ENCODE assay signal across 16 cellular contexts in genomic region chr12:9707356-9707755, GRCh38. TPM values are rescaled to one million over a fixed set of nuclear protein-coding genes. Genes with fewer than 3 reads are reported as not detected.
A peak's percentile ranks its signal among the peaks of the same experiment; 100 is the strongest.
DNase-seq lines count a peak whose midpoint lies in the region; ATAC-seq and TF ChIP-seq lines count a peak whose summit lies in the region.
"Had no signal": no experiment of that assay in that cellular context is flagged by ENCODE, and none has a peak within 500 bp of the region (broad histone marks: within the 10 kb centered on the region; RNA-seq: fewer than 3 reads in every experiment).

No MANE protein-coding gene starts in this region.

- TF ChIP-seq POLR2A in esophagus muscularis mucosa (IDR thresholded peaks at IDR 0.05; ENCODE audit: low read depth) (no peak), gastroesophageal sphincter (IDR thresholded peaks at IDR 0.05) (no peak)

- TF ChIP-seq EP300 in esophagus muscularis mucosa (IDR thresholded peaks at IDR 0.05) (no peak), gastroesophageal sphincter (IDR thresholded peaks at IDR 0.05) (no peak)

- CTCF ChIA-PET in activated CD4-positive, alpha-beta T cell treated with anti-CD3 and anti-CD28 coated beads for 36 hours (lab: Charles Lee), result interaction anchor here (0.6 to 4.3 kb wide), 22 partner anchors 8 to 377 kb away, joined by 3 to 53 read pairs (median 4); partner anchors contain the start of gene CLEC2D
- CTCF ChIA-PET in activated CD8-positive, alpha-beta T cell treated with anti-CD3 and anti-CD28 coated beads, Interleukin-2, amount 10 ng/mL, durations not matched to agents 7 days and 5 days (lab: Charles Lee), result interaction anchor here (0.9 to 7.8 kb wide), 17 partner anchors 8 to 102 kb away, joined by 3 to 91 read pairs (median 6); partner anchors contain the start of gene CLECL1
- CTCF ChIA-PET in naive thymus-derived CD4-positive, alpha-beta T cell (lab: Charles Lee), result interaction anchor here (0.9 to 7.6 kb wide), 13 partner anchors 24 to 90 kb away, joined by 3 to 89 read pairs (median 5); partner anchors contain the start of gene CLEC2D

- H3K9me3 ChIP-seq in naive thymus-derived CD4-positive, alpha-beta T cell (ENCODE audit: control insufficient read depth in 2 of 3, low read length in 3 of 3), result peaks cover 0 to 3% (median 0%) of the 10 kb centered on the region in 3 experiments
- H3K9me3 ChIP-seq in esophagus muscularis mucosa (peaks cover 0 to 2% (median 0%) of the 10 kb centered on the region in 4 donors), gastroesophageal sphincter (peaks cover 0 to 9% (median 0%) of the 10 kb centered on the region in 3 donors), heart right ventricle (peaks cover 0 to 11% (median 0%) of the 10 kb centered on the region in 11 donors)
- H3K9me3 ChIP-seq: right atrium auricular region, upper lobe of right lung had no signal

- peaks cover 37 to 39% of the 10 kb centered on the region in 2 donors for H3K4me1 ChIP-seq in naive thymus-derived CD4-positive, alpha-beta T cell (ENCODE audit: control insufficient read depth in 2 of 2, insufficient read depth in 2 of 2, low read length in 2 of 2)
- H3K4me1 ChIP-seq in esophagus muscularis mucosa (peaks cover 0 to 7% (median 0%) of the 10 kb centered on the region in 4 donors), gastroesophageal sphincter (no peaks in the 10 kb centered on the region), heart right ventricle (peaks cover 0 to 38% (median 0%) of the 10 kb centered on the region in 9 donors)
- H3K4me1 ChIP-seq: upper lobe of right lung had no signal

- H3K4me1 Mint-ChIP-seq in activated CD4-positive, alpha-beta T cell treated with anti-CD3 and anti-CD28 coated beads for 36 hours, result peaks cover 55% of the 10 kb centered on the region
- H3K4me1 Mint-ChIP-seq in activated CD8-positive, alpha-beta T cell treated with anti-CD3 and anti-CD28 coated beads, Interleukin-2, amount 10 ng/mL, durations not matched to agents 7 days and 5 days (ENCODE audit: low read depth), result peaks cover 54% of the 10 kb centered on the region
- peaks cover 40 to 93% (median 87%) of the 10 kb centered on the region in 7 donors for H3K4me1 Mint-ChIP-seq in naive thymus-derived CD4-positive, alpha-beta T cell

- H3K36me3 ChIP-seq in naive thymus-derived CD4-positive, alpha-beta T cell (ENCODE audit: control insufficient read depth in 2 of 3, insufficient read depth in 3 of 3, low read length in 3 of 3), result no peaks in the 10 kb centered on the region
- no peaks in the 10 kb centered on the region for H3K36me3 ChIP-seq in esophagus muscularis mucosa
- no peaks in the 10 kb centered on the region for H3K36me3 ChIP-seq in gastroesophageal sphincter
- no peaks in the 10 kb centered on the region for H3K36me3 ChIP-seq in heart right ventricle
- H3K36me3 ChIP-seq: right atrium auricular region, upper lobe of right lung had no signal

- H3K4me3 Mint-ChIP-seq in activated CD4-positive, alpha-beta T cell treated with anti-CD3 and anti-CD28 coated beads for 36 hours, result peak overlapping the region; percentile 60
- H3K4me3 Mint-ChIP-seq in activated CD8-positive, alpha-beta T cell treated with anti-CD3 and anti-CD28 coated beads, Interleukin-2, amount 10 ng/mL, durations not matched to agents 7 days and 5 days, result peak overlapping the region; percentile 55
- peak overlapping the region; percentile 56 to 82 (median 73) for H3K4me3 Mint-ChIP-seq in naive thymus-derived CD4-positive, alpha-beta T cell

- peaks cover 22% of the 10 kb centered on the region for H3K9me3 Mint-ChIP-seq in activated CD4-positive, alpha-beta T cell treated with anti-CD3 and anti-CD28 coated beads for 36 hours (ENCODE audit: low read depth)
- H3K9me3 Mint-ChIP-seq in activated CD8-positive, alpha-beta T cell treated with anti-CD3 and anti-CD28 coated beads, Interleukin-2, amount 10 ng/mL, durations not matched to agents 7 days and 5 days (ENCODE audit: insufficient read depth), result peaks cover 10% of the 10 kb centered on the region
- peaks cover 0 to 20% (median 7%) of the 10 kb centered on the region in 11 donors for H3K9me3 Mint-ChIP-seq in naive thymus-derived CD4-positive, alpha-beta T cell

- ATAC-seq in activated CD4-positive, alpha-beta T cell treated with anti-CD3 and anti-CD28 coated beads for 36 hours, result peak; percentile 40
- ATAC-seq in activated CD8-positive, alpha-beta T cell treated with anti-CD3 and anti-CD28 coated beads, Interleukin-2, amount 10 ng/mL, durations not matched to agents 7 days and 5 days, result no peak
- no peak for ATAC-seq in naive thymus-derived CD4-positive, alpha-beta T cell
- ATAC-seq in gastroesophageal sphincter, result no peak
- no peak for ATAC-seq in heart right ventricle

- intact Hi-C loops in activated CD4-positive, alpha-beta T cell treated with anti-CD3 and anti-CD28 coated beads for 36 hours (cut with DNase I, micrococcal nuclease), result no loop called here
- intact Hi-C loops in naive thymus-derived CD4-positive, alpha-beta T cell (cut with micrococcal nuclease), result loop anchor here (2.0 to 10.0 kb wide), 4 partner anchors 17 to 243 kb away; no protein-coding TSS in a partner anchor
- intact Hi-C loops in esophagus muscularis mucosa (cut with DNase I) (loop anchor here (5.0 kb wide), 2 partner anchors 75 to 375 kb away; no protein-coding TSS in a partner anchor), heart right ventricle (cut with DNase I) (loop anchor here in 8 of 10 donors (5.0 to 10.0 kb wide), 4 partner anchors 70 to 375 kb away; no protein-coding TSS in a partner anchor)

- TF ChIP-seq CTCF in HL-60 (IDR thresholded peaks at IDR 0.05; ENCODE audit: insufficient read depth, low read length) (no peak), esophagus muscularis mucosa (IDR thresholded peaks at IDR 0.05) (no peak), gastroesophageal sphincter (IDR thresholded peaks at IDR 0.05) (no peak), heart right ventricle (IDR thresholded peaks at IDR 0.05) (no peak)

- H3K27ac ChIP-seq in HL-60 (replicated peaks) (peak overlapping the region; percentile 27; the same call in 1 of the 2 replicates), esophagus muscularis mucosa (replicated peaks in 1 of 4) (no peak overlapping the region), gastroesophageal sphincter (no peak overlapping the region), heart right ventricle (peak overlapping the region in 1 of 10 donors; percentile 81)
- H3K27ac ChIP-seq in naive thymus-derived CD4-positive, alpha-beta T cell (ENCODE audit: low read depth, low read length), result peak overlapping the region; percentile 66
- H3K27ac ChIP-seq: right atrium auricular region, SK-N-MC, upper lobe of right lung had no signal

- peak overlapping the region; percentile 94 for H3K27ac Mint-ChIP-seq in activated CD4-positive, alpha-beta T cell treated with anti-CD3 and anti-CD28 coated beads for 36 hours
- H3K27ac Mint-ChIP-seq in activated CD8-positive, alpha-beta T cell treated with anti-CD3 and anti-CD28 coated beads, Interleukin-2, amount 10 ng/mL, durations not matched to agents 7 days and 5 days, result peak overlapping the region; percentile 85
- H3K27ac Mint-ChIP-seq in naive thymus-derived CD4-positive, alpha-beta T cell, result peak overlapping the region; percentile 80 to 98 (median 95)

- H3K27me3 ChIP-seq in HL-60 (ENCODE audit: insufficient read depth, poor library complexity, severe bottlenecking) (no peaks in the 10 kb centered on the region), esophagus muscularis mucosa (peaks cover 0 to 3% (median 0%) of the 10 kb centered on the region in 4 donors), gastroesophageal sphincter (no peaks in the 10 kb centered on the region), heart right ventricle (no peaks in the 10 kb centered on the region)
- H3K27me3 ChIP-seq in naive thymus-derived CD4-positive, alpha-beta T cell (ENCODE audit: control insufficient read depth in 2 of 2, insufficient read depth in 2 of 2, low read length in 2 of 2), result no peaks in the 10 kb centered on the region
- H3K27me3 ChIP-seq: right atrium auricular region, upper lobe of right lung had no signal

- peak; percentile 32 for DNase-seq in activated CD4-positive, alpha-beta T cell treated with anti-CD3 and anti-CD28 coated beads for 36 hours
- no peak for DNase-seq in activated CD4-positive, alpha-beta T cell treated with anti-CD3 and anti-CD28 coated beads, Interleukin-2, amount 50 U/mL, for 4 hours
- DNase-seq in HL-60 (ENCODE audit: low read depth in 1 of 2, low spot score in 1 of 2) (peak in 1 of 2 experiments; percentile 15), esophagus muscularis mucosa (ENCODE audit: extremely low spot score) (no peak), heart right ventricle (no peak)
- DNase-seq in activated CD8-positive, alpha-beta T cell treated with anti-CD3 and anti-CD28 coated beads, Interleukin-2, amount 10 ng/mL, durations not matched to agents 7 days and 5 days, result no peak
- no peak for DNase-seq in naive thymus-derived CD4-positive, alpha-beta T cell
- DNase-seq: COR-L47; effector CD4-positive, alpha-beta T cell; stimulated activated CD4-positive, alpha-beta T cell treated with anti-CD3 and anti-CD28 coated beads, Interleukin-4, amount 100 ng/mL, for 24 hours; upper lobe of right lung had no signal

- no peaks in the 10 kb centered on the region for H3K27me3 Mint-ChIP-seq in activated CD4-positive, alpha-beta T cell treated with anti-CD3 and anti-CD28 coated beads for 36 hours
- no peaks in the 10 kb centered on the region for H3K27me3 Mint-ChIP-seq in activated CD8-positive, alpha-beta T cell treated with anti-CD3 and anti-CD28 coated beads, Interleukin-2, amount 10 ng/mL, durations not matched to agents 7 days and 5 days (ENCODE audit: low read depth)
- no peaks in the 10 kb centered on the region for H3K27me3 Mint-ChIP-seq in naive thymus-derived CD4-positive, alpha-beta T cell

- POLR2A ChIA-PET in activated CD4-positive, alpha-beta T cell treated with anti-CD3 and anti-CD28 coated beads for 36 hours (lab: Charles Lee), result interaction anchor here (0.6 to 2.7 kb wide), 2 partner anchors 38 to 506 kb away, joined by 3 to 8 read pairs; partner anchors contain the start of gene CLEC2D
- POLR2A ChIA-PET in activated CD8-positive, alpha-beta T cell treated with anti-CD3 and anti-CD28 coated beads, Interleukin-2, amount 10 ng/mL, durations not matched to agents 7 days and 5 days (lab: Charles Lee), result interaction anchor here (0.9 to 1.6 kb wide), 4 partner anchors 8 to 76 kb away, joined by 3 read pairs; partner anchors contain the start of gene CLECL1
- POLR2A ChIA-PET in naive thymus-derived CD4-positive, alpha-beta T cell (lab: Charles Lee), result interaction anchor here (0.7 to 5.3 kb wide), 19 partner anchors 19 to 92 kb away, joined by 3 to 79 read pairs (median 8); partner anchors contain the start of gene CLEC2D

- H3K4me3 ChIP-seq in HL-60 (replicated peaks; ENCODE audit: insufficient read depth, low read length), result no peak overlapping the region
- H3K4me3 ChIP-seq in naive thymus-derived CD4-positive, alpha-beta T cell (ENCODE audit: low read length), result peak overlapping the region; percentile 46
- H3K4me3 ChIP-seq in esophagus muscularis mucosa, result no peak overlapping the region
- no peak overlapping the region for H3K4me3 ChIP-seq in gastroesophageal sphincter
- H3K4me3 ChIP-seq in heart right ventricle, result no peak overlapping the region
- H3K4me3 ChIP-seq: right atrium auricular region, SK-N-MC, upper lobe of right lung had no signal

- H3K36me3 Mint-ChIP-seq in activated CD4-positive, alpha-beta T cell treated with anti-CD3 and anti-CD28 coated beads for 36 hours (ENCODE audit: low read depth), result peaks cover 21% of the 10 kb centered on the region
- H3K36me3 Mint-ChIP-seq in activated CD8-positive, alpha-beta T cell treated with anti-CD3 and anti-CD28 coated beads, Interleukin-2, amount 10 ng/mL, durations not matched to agents 7 days and 5 days (ENCODE audit: low read depth), result peaks cover 40% of the 10 kb centered on the region
- peaks cover 5 to 57% (median 13%) of the 10 kb centered on the region in 5 donors for H3K36me3 Mint-ChIP-seq in naive thymus-derived CD4-positive, alpha-beta T cell

RNA-seq across cellular contexts. Expression of gene CLECL1, which starts 25.5 kb away (rescaled TPM):
- total RNA-seq in activated CD4-positive, alpha-beta T cell treated with anti-CD3 and anti-CD28 coated beads for 36 hours, result 1 to 10 TPM; 3.1 to 3.8 TPM
- 1 to 10 TPM; 1.3 to 1.6 TPM for total RNA-seq in activated CD8-positive, alpha-beta T cell treated with anti-CD3 and anti-CD28 coated beads, Interleukin-2, amount 10 ng/mL, durations not matched to agents 7 days and 5 days
- 1 to 10 TPM in 2 of 5 experiments, under 1 TPM in 1, not detected in 2; 0.43 to 6.1 (median 2.5) TPM for total RNA-seq in naive thymus-derived CD4-positive, alpha-beta T cell
- under 1 TPM; 0.38 to 0.39 TPM for polyA plus RNA-seq in naive thymus-derived CD4-positive, alpha-beta T cell
- total RNA-seq in esophagus muscularis mucosa (under 1 TPM in 1 of 4 donors, not detected in 3; 0.83 TPM), gastroesophageal sphincter (not detected), heart right ventricle (1 to 10 TPM in 1 of 10 donors, under 1 TPM in 1, not detected in 8; 0.54 to 3.6 TPM)
- under 1 TPM in 1 of 2 donors, not detected in 1; 0.25 TPM for polyA plus RNA-seq in heart right ventricle
- total RNA-seq: bronchial epithelial cell, lower leg skin, right atrium auricular region had no signal

RNA-seq across cellular contexts. Expression of gene CLEC2D, which starts 37.8 kb away (rescaled TPM):
- total RNA-seq in activated CD4-positive, alpha-beta T cell treated with anti-CD3 and anti-CD28 coated beads for 36 hours, result 100 to 1,000 TPM; 190 to 212 TPM
- total RNA-seq in activated CD8-positive, alpha-beta T cell treated with anti-CD3 and anti-CD28 coated beads, Interleukin-2, amount 10 ng/mL, durations not matched to agents 7 days and 5 days, result 100 to 1,000 TPM; 277 to 282 TPM
- 100 to 1,000 TPM; 182 to 378 (median 327) TPM for total RNA-seq in naive thymus-derived CD4-positive, alpha-beta T cell
- 100 to 1,000 TPM; 319 to 323 TPM for polyA plus RNA-seq in naive thymus-derived CD4-positive, alpha-beta T cell
- 1 to 10 TPM; 3.4 to 7.5 (median 3.8) TPM for total RNA-seq in esophagus muscularis mucosa
- 10 to 100 TPM in 2 of 4 donors, 1 to 10 TPM in 2; 2.3 to 12.9 (median 7.4) TPM for total RNA-seq in gastroesophageal sphincter
- total RNA-seq in heart right ventricle, result 1 to 10 TPM; 1.6 to 9.5 (median 3.2) TPM
- polyA plus RNA-seq in heart right ventricle, result 10 to 100 TPM in 1 of 2 donors, 1 to 10 TPM in 1; 1.2 to 15.6 TPM

RNA-seq across cellular contexts. Expression of gene CD69, which starts 53.3 kb away (rescaled TPM):
- 100 to 1,000 TPM in 1 of 2 experiments, 10 to 100 TPM in 1; 97.9 to 127 TPM for total RNA-seq in activated CD4-positive, alpha-beta T cell treated with anti-CD3 and anti-CD28 coated beads for 36 hours
- 100 to 1,000 TPM; 115 to 116 TPM for total RNA-seq in activated CD8-positive, alpha-beta T cell treated with anti-CD3 and anti-CD28 coated beads, Interleukin-2, amount 10 ng/mL, durations not matched to agents 7 days and 5 days
- 100 to 1,000 TPM in 3 of 5 experiments, 10 to 100 TPM in 2; 25.8 to 588 (median 125) TPM for total RNA-seq in naive thymus-derived CD4-positive, alpha-beta T cell
- 100 to 1,000 TPM; 113 to 201 TPM for polyA plus RNA-seq in naive thymus-derived CD4-positive, alpha-beta T cell
- 1 to 10 TPM in 3 of 4 donors, under 1 TPM in 1; 0.65 to 3.3 (median 2.7) TPM for total RNA-seq in esophagus muscularis mucosa
- total RNA-seq in gastroesophageal sphincter, result 1 to 10 TPM in 2 of 4 donors, under 1 TPM in 2; 0.47 to 2.6 (median 1.1) TPM
- 1 to 10 TPM in 3 of 10 donors, under 1 TPM in 5, not detected in 2; 0.17 to 6.2 (median 0.50) TPM for total RNA-seq in heart right ventricle
- polyA plus RNA-seq in heart right ventricle, result under 1 TPM; 0.22 to 0.55 TPM
- total RNA-seq: bronchial epithelial cell had no signal

Comparison
In these comparisons a context has a peak if more than half of its experiments do, and no peak if none do; other contexts are left out.
1. H3K27ac ChIP-seq: peak in HL-60 (single experiment) and naive thymus-derived CD4-positive, alpha-beta T cell (single experiment); none in esophagus muscularis mucosa (0 of 4) and gastroesophageal sphincter (0 of 4).
2. RNA of gene CLEC2D, which starts 37.8 kb away (total RNA-seq): 182 to 378 TPM in naive thymus-derived CD4-positive, alpha-beta T cell, 277 to 282 TPM in activated CD8-positive, alpha-beta T cell treated with anti-CD3 and anti-CD28 coated beads, Interleukin-2, amount 10 ng/mL, durations not matched to agents 7 days and 5 days and 190 to 212 TPM in activated CD4-positive, alpha-beta T cell treated with anti-CD3 and anti-CD28 coated beads for 36 hours; 2.3 to 12.9 TPM in gastroesophageal sphincter, 3.4 to 7.5 TPM in esophagus muscularis mucosa and 1.6 to 9.5 TPM in heart right ventricle; every median in the first group is over 10 times any median in the second.
3. intact Hi-C loops: an anchor here in naive thymus-derived CD4-positive, alpha-beta T cell (2.0 to 10.0 kb wide), esophagus muscularis mucosa (5.0 kb wide) and heart right ventricle (5.0 to 10.0 kb wide); none called in activated CD4-positive, alpha-beta T cell treated with anti-CD3 and anti-CD28 coated beads for 36 hours.
4. Peak in every context shown above with its lines, with median percentiles within 50 percentile points of each other: H3K27ac Mint-ChIP-seq and H3K4me3 Mint-ChIP-seq.